30 cellular contexts compared by ENCODE assay signal in genomic region chr18:3723554-3723953, GRCh38.
DNase-seq lines count a peak whose midpoint lies in the region; ATAC-seq, FAIRE-seq and TF ChIP-seq lines count a peak whose summit lies in the region.
"Had no signal": no experiment of that assay in that cellular context is flagged by ENCODE, and none has a peak within 500 bp of the region (broad histone marks: within the 10 kb centered on the region; RNA-seq: fewer than 3 reads in every experiment).

No MANE protein-coding gene starts in this region.

- BruUV-seq in Panc1 (replicated peaks; lab: Mats Ljungman, UMichigan) (no TSS peak), HepG2 (replicated peaks; lab: Mats Ljungman, UMichigan) (no TSS peak)

- no peaks in the 10 kb centered on the region for H3K36me3 Mint-ChIP-seq in naive thymus-derived CD8-positive, alpha-beta T cell
- H3K36me3 Mint-ChIP-seq: activated naive CD8-positive, alpha-beta T cell; CD4-positive, alpha-beta memory T cell; immature natural killer cell; natural killer cell had no signal

- POLR2A ChIA-PET in Panc1 (lab: Charles Lee) = no interaction called here
- POLR2A ChIA-PET in HepG2 (lab: Yijun Ruan, JAX) = no interaction called here
- POLR2A ChIA-PET in naive thymus-derived CD8-positive, alpha-beta T cell (lab: Charles Lee) = no interaction called here

- no peak for TF ChIP-seq CTCF in Panc1 (IDR thresholded peaks at IDR 0.05)
- no peak for TF ChIP-seq CTCF in HepG2 (CRISPR knock-in tag; IDR thresholded peaks at IDR 0.05)

- FAIRE-seq in G401.6 (lab: Jason Lieb, UNC) (peak; percentile 67), HepG2 (lab: Jason Lieb, UNC) (no peak)
- FAIRE-seq: astrocyte, GM19239, H1 had no signal

- in situ Hi-C loops in Panc1 (cut with HindIII; ENCODE audit: low pct_unique_long_range_greater_than_20kb, low sequenced_read_pairs) = no loop called here
- in situ Hi-C loops in HepG2 (cut with HindIII; ENCODE audit: extremely low pct_ligation_motif_present, low pct_unique_long_range_greater_than_20kb) = no loop called here

- H3K27ac ChIP-seq in Panc1 (ENCODE audit: low read length) (peak overlapping the region; percentile 53), HepG2 (ENCODE audit: extremely low read length, insufficient read depth, low read length) (no peak overlapping the region), temporal lobe (ENCODE audit: low read depth, low read length) (peak overlapping the region; percentile 20)
- H3K27ac ChIP-seq: gastrocnemius medialis, left ventricle myocardium inferior, SJCRH30, upper lobe of right lung had no signal

- no peaks in the 10 kb centered on the region for H3K36me3 ChIP-seq in Panc1 (ENCODE audit: control insufficient read depth, insufficient read depth, low read length)
- H3K36me3 ChIP-seq in HepG2 (replicated peaks in 1 of 2; ENCODE audit: control insufficient read depth in 1 of 2, insufficient read depth in 2 of 2, low read length in 2 of 2) = no peaks in the 10 kb centered on the region
- H3K36me3 ChIP-seq: gastrocnemius medialis, left ventricle myocardium inferior, SJCRH30, upper lobe of right lung had no signal

- no peak overlapping the region for H3K27ac Mint-ChIP-seq in naive thymus-derived CD8-positive, alpha-beta T cell
- H3K27ac Mint-ChIP-seq: activated CD4-positive, alpha-beta memory T cell treated with anti-CD3 and anti-CD28 coated beads, Interleukin-2, amount 10 ng/mL, durations not matched to agents 7 days and 5 days; activated naive CD8-positive, alpha-beta T cell; CD4-positive, alpha-beta memory T cell; immature natural killer cell; natural killer cell had no signal

- DNase-seq in Panc1 (ENCODE audit: low read depth, low spot score) (no peak), HepG2 (ENCODE audit: low spot score) (no peak), hypothalamus (lab: John Stamatoyannopoulos, UW) (no peak)
- no peak for DNase-seq in activated CD4-positive, alpha-beta T cell treated with anti-CD3 and anti-CD28 coated beads, Interleukin-2, amount 50 U/mL, for 1 hour
- DNase-seq in naive thymus-derived CD8-positive, alpha-beta T cell = no peak
- DNase-seq: activated CD4-positive, alpha-beta memory T cell treated with anti-CD3 and anti-CD28 coated beads, Interleukin-2, amount 10 ng/mL, durations not matched to agents 7 days and 5 days; activated CD8-positive, alpha-beta memory T cell treated with anti-CD3 and anti-CD28 coated beads, Interleukin-2, amount 50 U/mL, for 48 hours; AML-193; CD4-positive, alpha-beta memory T cell; central memory CD4-positive, alpha-beta T cell; dermis blood vessel endothelial cell; DMS 273 treated with DMSO at 0.1 percent for 48 hours; gastrocnemius medialis; hippocampal formation; immature natural killer cell; left ventricle myocardium inferior; midbrain; natural killer cell; NCI-H226; SJCRH30; stimulated activated CD4-positive, alpha-beta T cell treated with anti-CD3 and anti-CD28 coated beads, Interleukin-1b, Interleukin-23, amount 100 ng/mL, for 48 hours; upper lobe of right lung had no signal

- no peak for TF ChIP-seq EP300 in HepG2 (IDR thresholded peaks at IDR 0.05; ENCODE audit: low read depth in 2 of 2, low read length in 2 of 2)
- no peak for TF ChIP-seq EP300 in HepG2 (CRISPR knock-in tag; IDR thresholded peaks at IDR 0.05; ENCODE audit: borderline replicate concordance)

- no peak overlapping the region for H3K4me3 Mint-ChIP-seq in naive thymus-derived CD8-positive, alpha-beta T cell
- H3K4me3 Mint-ChIP-seq: activated CD4-positive, alpha-beta memory T cell treated with anti-CD3 and anti-CD28 coated beads, Interleukin-2, amount 10 ng/mL, durations not matched to agents 7 days and 5 days; activated naive CD8-positive, alpha-beta T cell; CD4-positive, alpha-beta memory T cell; immature natural killer cell; natural killer cell had no signal

- H3K4me1 ChIP-seq in Panc1 (ENCODE audit: control insufficient read depth, insufficient read depth, low read length) (peaks cover 25% of the 10 kb centered on the region), HepG2 (ENCODE audit: insufficient read depth, low read length) (peaks cover 51% of the 10 kb centered on the region)
- H3K4me1 ChIP-seq: SJCRH30 had no signal

- H4K20me1 ChIP-seq in HepG2 (ENCODE audit: insufficient read depth, low read length) = no peaks in the 10 kb centered on the region

- peaks cover 0 to 11% (median 0%) of the 10 kb centered on the region in 4 donors for H3K4me1 Mint-ChIP-seq in naive thymus-derived CD8-positive, alpha-beta T cell
- H3K4me1 Mint-ChIP-seq: activated CD4-positive, alpha-beta memory T cell treated with anti-CD3 and anti-CD28 coated beads, Interleukin-2, amount 10 ng/mL, durations not matched to agents 7 days and 5 days; CD4-positive, alpha-beta memory T cell; immature natural killer cell had no signal

- peak overlapping the region; percentile 52 for H3K4me2 ChIP-seq in HepG2 (ENCODE audit: low read depth, low read length)

- TF ChIP-seq RAD21 in HepG2 (CRISPR knock-in tag; IDR thresholded peaks at IDR 0.05) = no peak

- H3K4me3 ChIP-seq in Panc1 (ENCODE audit: low read depth in 2 of 2, low read length in 2 of 2) (no peak overlapping the region), HepG2 (replicated peaks in 1 of 3; ENCODE audit: insufficient read depth in 1 of 3, low read depth in 2 of 3, low read length in 3 of 3) (peak overlapping the region in 2 of 3 experiments; percentile 11 to 25; a peak in 1 of 6 replicates)
- H3K4me3 ChIP-seq: gastrocnemius medialis, left ventricle myocardium inferior, SJCRH30, skin epidermis, upper lobe of right lung had no signal

- H2AFZ ChIP-seq in HepG2 (ENCODE audit: low read length) = no peak overlapping the region

- no peaks in the 10 kb centered on the region for H3K9me3 Mint-ChIP-seq in naive thymus-derived CD8-positive, alpha-beta T cell
- H3K9me3 Mint-ChIP-seq: activated CD4-positive, alpha-beta memory T cell treated with anti-CD3 and anti-CD28 coated beads, Interleukin-2, amount 10 ng/mL, durations not matched to agents 7 days and 5 days; immature natural killer cell; natural killer cell had no signal

- no peaks in the 10 kb centered on the region for H3K27me3 ChIP-seq in Panc1 (ENCODE audit: control insufficient read depth, insufficient read depth, low read length)
- H3K27me3 ChIP-seq in HepG2 (ENCODE audit: control insufficient read depth in 1 of 2, insufficient read depth in 2 of 2, low read length in 2 of 2) = peaks cover 0 to 9% of the 10 kb centered on the region in 2 experiments; a peak in 2 of 5 replicates
- H3K27me3 ChIP-seq: gastrocnemius medialis, SJCRH30, upper lobe of right lung had no signal

- intact Hi-C loops in Panc1 (cut with micrococcal nuclease; ENCODE audit: unreplicated experiment) = no loop called here
- intact Hi-C loops in HepG2 (cut with micrococcal nuclease; ENCODE audit: unreplicated experiment) = loop anchor here (1.0 kb wide), 1 partner anchor 24 kb away; no protein-coding TSS in a partner anchor

- peaks cover 9 to 20% (median 11%) of the 10 kb centered on the region in 5 donors for H3K27me3 Mint-ChIP-seq in naive thymus-derived CD8-positive, alpha-beta T cell

- CTCF ChIA-PET in Panc1 (lab: Charles Lee) (no interaction called here), HepG2 (lab: Yijun Ruan, JAX; ENCODE audit: low intra/inter-chr PET ratio, low total read pairs) (no interaction called here)

- no peak overlapping the region for H3K9ac ChIP-seq in HepG2 (ENCODE audit: insufficient read depth, low read depth, low read length)

- H3K9me3 ChIP-seq in Panc1 (ENCODE audit: control insufficient read depth, insufficient read depth, low read depth, low read length) (no peaks in the 10 kb centered on the region), HepG2 (ENCODE audit: low read length) (no peaks in the 10 kb centered on the region)
- H3K9me3 ChIP-seq: gastrocnemius medialis, SJCRH30, upper lobe of right lung had no signal

- H3K79me2 ChIP-seq in HepG2 (ENCODE audit: insufficient read depth, low read length) = no peaks in the 10 kb centered on the region

- ATAC-seq in Panc1 (no peak), HepG2 (no peak)
- ATAC-seq in naive thymus-derived CD8-positive, alpha-beta T cell = no peak
- ATAC-seq: activated CD4-positive, CD25-positive, alpha-beta regulatory T cell treated with anti-CD3 and anti-CD28 coated beads, Interleukin-2, amount 50 U/mL, for 24 hours; gastrocnemius medialis; natural killer cell; upper lobe of right lung had no signal

- no peak for TF ChIP-seq POLR2A in HepG2 (IDR thresholded peaks at IDR 0.05; ENCODE audit: insufficient read depth in 1 of 2, low read depth in 2 of 2, low read length in 2 of 2)

TF ChIP-seq in HepG2, 621 proteins besides CTCF, POLR2A, EP300 and RAD21 (continues in another document):
- TF ChIP-seq ASH2L (IDR thresholded peaks at IDR 0.05; ENCODE audit: insufficient read length, low read depth, low read length) (no peak), CCAR2 (optimal IDR thresholded peaks at IDR 0.05; ENCODE audit: low read depth, low read length) (no peak), SP4 (CRISPR knock-in tag; IDR thresholded peaks at IDR 0.05) (no peak), MAFK (conservative IDR thresholded peaks at IDR 0.05 in 1 of 2, IDR thresholded peaks at IDR 0.05 in 1 of 2; ENCODE audit: low read length in 2 of 2) (no peak), ZNF784 (CRISPR knock-in tag; IDR thresholded peaks at IDR 0.05; ENCODE audit: borderline replicate concordance) (no peak), MEIS1 (CRISPR knock-in tag; IDR thresholded peaks at IDR 0.05; ENCODE audit: borderline replicate concordance) (no peak), ELF1 (CRISPR knock-in tag; IDR thresholded peaks at IDR 0.05) (no peak), GRHL1 (CRISPR knock-in tag; conservative IDR thresholded peaks at IDR 0.05) (no peak)

Comparison
In these comparisons a context has a peak if more than half of its experiments do, and no peak if none do; other contexts are left out.
1. H3K4me3 ChIP-seq: peak in HepG2 (2 of 3); none in Panc1 (0 of 2).